ENCODE assay signal across 18 cellular contexts in genomic region chr20:59705651-59706101, GRCh38.
"Had no signal": no experiment of that assay in that cellular context is flagged by ENCODE, and none has a peak within 500 bp of the region (broad histone marks: within the 10 kb centered on the region; RNA-seq: fewer than 3 reads in every experiment).

No MANE protein-coding gene starts in this region.

- H3K36me3 ChIP-seq: adrenal gland, breast epithelium, gastroesophageal sphincter, heart left ventricle, lower lobe of right lung, pancreas, thoracic aorta had no signal

- H3K27me3 Mint-ChIP-seq: stimulated activated memory B cell treated with anti-CD40 and anti-IgM and Interleukin-4, amounts not matched to agents 10 μg/mL and 1 μg/mL and 100 μg/mL, for 72 hours had no signal

- H3K4me1 Mint-ChIP-seq: activated CD4-positive, alpha-beta T cell treated with anti-CD3 and anti-CD28 coated beads for 36 hours; naive thymus-derived CD8-positive, alpha-beta T cell; stimulated activated memory B cell treated with anti-CD40 and anti-IgM and Interleukin-4, amounts not matched to agents 10 μg/mL and 1 μg/mL and 100 μg/mL, for 72 hours had no signal

- H3K27me3 ChIP-seq: adrenal gland, pancreas had no signal

- H3K9me3 ChIP-seq: adrenal gland, breast epithelium, gastroesophageal sphincter, heart left ventricle, lower lobe of right lung, pancreas, thoracic aorta had no signal

- H3K27ac ChIP-seq: adrenal gland, breast epithelium, gastroesophageal sphincter, heart left ventricle, lower lobe of right lung, pancreas, thoracic aorta had no signal

- DNase-seq: activated CD4-positive, alpha-beta T cell treated with anti-CD3 and anti-CD28 coated beads for 36 hours; activated CD4-positive, alpha-beta T cell treated with anti-CD3 and anti-CD28 coated beads, Interleukin-2, amount 50 U/mL, for 48 hours; activated gamma-delta T cell; adrenal gland; effector CD4-positive, alpha-beta T cell; heart left ventricle; lower lobe of right lung; naive thymus-derived CD8-positive, alpha-beta T cell; pancreas; stimulated activated CD4-positive, alpha-beta T cell treated with anti-CD3 and anti-CD28 coated beads, Interleukin-4, amount 100 ng/mL, for 4 hours had no signal

- H3K4me3 Mint-ChIP-seq: activated CD4-positive, alpha-beta T cell treated with anti-CD3 and anti-CD28 coated beads for 36 hours; naive thymus-derived CD8-positive, alpha-beta T cell; stimulated activated memory B cell treated with anti-CD40 and anti-IgM and Interleukin-4, amounts not matched to agents 10 μg/mL and 1 μg/mL and 100 μg/mL, for 72 hours had no signal

- H3K4me1 ChIP-seq: adrenal gland, breast epithelium, gastroesophageal sphincter, heart left ventricle, lower lobe of right lung, pancreas had no signal

- H3K36me3 Mint-ChIP-seq: activated naive CD4-positive, alpha-beta T cell treated with anti-CD3 and anti-CD28 coated beads, Interleukin-2, amount 50 U/mL, for 72 hours; naive thymus-derived CD8-positive, alpha-beta T cell; stimulated activated memory B cell treated with anti-CD40 and anti-IgM and Interleukin-4, amounts not matched to agents 10 μg/mL and 1 μg/mL and 100 μg/mL, for 72 hours had no signal

- H3K27ac Mint-ChIP-seq: activated CD4-positive, alpha-beta T cell treated with anti-CD3 and anti-CD28 coated beads for 36 hours; activated naive CD4-positive, alpha-beta T cell treated with anti-CD3 and anti-CD28 coated beads, Interleukin-2, amount 50 U/mL, for 72 hours; naive thymus-derived CD8-positive, alpha-beta T cell; stimulated activated memory B cell treated with anti-CD40 and anti-IgM and Interleukin-4, amounts not matched to agents 10 μg/mL and 1 μg/mL and 100 μg/mL, for 72 hours had no signal

- H3K4me3 ChIP-seq: adrenal gland, breast epithelium, gastroesophageal sphincter, heart left ventricle, lower lobe of right lung, pancreas, thoracic aorta had no signal

- ATAC-seq: activated CD4-positive, alpha-beta T cell treated with anti-CD3 and anti-CD28 coated beads for 36 hours; activated naive CD4-positive, alpha-beta T cell treated with anti-CD3 and anti-CD28 coated beads, Interleukin-2, amount 50 U/mL, for 72 hours; esophagus mucosa; gastroesophageal sphincter; heart left ventricle; naive thymus-derived CD8-positive, alpha-beta T cell; pancreas; stimulated activated memory B cell treated with anti-CD40 and anti-IgM and Interleukin-4, amounts not matched to agents 10 μg/mL and 1 μg/mL and 100 μg/mL, for 72 hours had no signal

- FAIRE-seq: astrocyte, pancreas, TTC549 had no signal
